Comparison of ENCODE assay signal across 1 cellular context in genomic region chr2:176079285-176079830, GRCh38.
TF ChIP-seq lines count a peak whose summit lies in the region.

No MANE protein-coding gene starts in this region.

TF ChIP-seq in K562, 482 proteins besides CTCF, POLR2A, EP300 and RAD21:
- TF ChIP-seq EGR1 (conservative IDR thresholded peaks at IDR 0.05): peak; percentile 22; the same call in 1 of the 2 replicates
- TF ChIP-seq, protein P1, sequence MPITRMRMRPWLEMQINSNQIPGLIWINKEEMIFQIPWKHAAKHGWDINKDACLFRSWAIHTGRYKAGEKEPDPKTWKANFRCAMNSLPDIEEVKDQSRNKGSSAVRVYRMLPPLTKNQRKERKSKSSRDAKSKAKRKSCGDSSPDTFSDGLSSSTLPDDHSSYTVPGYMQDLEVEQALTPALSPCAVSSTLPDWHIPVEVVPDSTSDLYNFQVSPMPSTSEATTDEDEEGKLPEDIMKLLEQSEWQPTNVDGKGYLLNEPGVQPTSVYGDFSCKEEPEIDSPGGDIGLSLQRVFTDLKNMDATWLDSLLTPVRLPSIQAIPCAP (CRISPR knock-in tag; IDR thresholded peaks at IDR 0.05; ENCODE audit: borderline replicate concordance): no peak
- 0 out of 2 replicates have a peak, but pooled peaks have one; percentile 47 for TF ChIP-seq RNF2 (IDR thresholded peaks at IDR 0.05)
- TF ChIP-seq ZNF766 (CRISPR knock-in tag; conservative IDR thresholded peaks at IDR 0.05): peak; percentile 59; the same call in 1 of the 2 replicates
- no peak for TF ChIP-seq ZNF586 (CRISPR knock-in tag; conservative IDR thresholded peaks at IDR 0.05)
- peak; percentile 10; the same call in 1 of the 2 replicates for TF ChIP-seq VEZF1 (CRISPR knock-in tag; IDR thresholded peaks at IDR 0.05)
